28 cellular contexts compared by ENCODE assay signal in the genomic region with DNA sequence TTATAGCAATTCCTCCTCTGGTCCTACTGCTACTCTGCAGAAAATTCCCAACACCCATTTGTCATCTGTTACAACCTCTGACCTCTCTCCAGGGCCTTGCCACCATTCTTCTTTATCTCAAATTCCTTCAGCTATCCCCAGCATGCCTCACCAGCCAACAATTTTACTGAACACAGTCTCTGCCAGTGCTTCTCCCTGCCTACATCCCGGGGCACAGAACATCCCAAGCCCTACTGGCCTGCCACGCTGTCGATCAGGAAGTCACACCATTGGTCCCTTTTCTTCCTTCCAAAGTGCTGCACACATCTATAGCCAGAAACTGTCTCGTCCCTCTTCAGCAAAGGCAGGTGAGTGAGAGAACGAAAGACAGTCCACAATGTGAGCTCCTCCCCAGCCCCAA.
DNase-seq lines count a peak whose midpoint lies in the region; ATAC-seq and TF ChIP-seq lines count a peak whose summit lies in the region.
"Had no signal": no experiment of that assay in that cellular context is flagged by ENCODE, and none has a peak within 500 bp of the region (broad histone marks: within the 10 kb centered on the region; RNA-seq: fewer than 3 reads in every experiment).

No MANE protein-coding gene starts in this region.

- no peaks in the 10 kb centered on the region for H3K9me3 Mint-ChIP-seq in HFFc6
- peaks cover 6% of the 10 kb centered on the region for H3K9me3 Mint-ChIP-seq in activated naive CD8-positive, alpha-beta T cell treated with anti-CD3 and anti-CD28 coated beads, Interleukin-2, amount 50 U/mL, for 24 hours
- H3K9me3 Mint-ChIP-seq: activated naive CD8-positive, alpha-beta T cell treated with anti-CD3 and anti-CD28 coated beads for 36 hours; activated T-cell treated with anti-CD3 and anti-CD28 coated beads, Interleukin-2, amount 50 U/mL, for 24 hours; type B pancreatic cell had no signal

- H3K4me3 Mint-ChIP-seq in HFFc6, result no peak overlapping the region; the same call in 1 of the 2 replicates
- no peak overlapping the region for H3K4me3 Mint-ChIP-seq in activated naive CD8-positive, alpha-beta T cell treated with anti-CD3 and anti-CD28 coated beads, Interleukin-2, amount 50 U/mL, for 24 hours
- H3K4me3 Mint-ChIP-seq: activated naive CD8-positive, alpha-beta T cell treated with anti-CD3 and anti-CD28 coated beads for 36 hours; activated T-cell treated with anti-CD3 and anti-CD28 coated beads, Interleukin-2, amount 50 U/mL, for 24 hours; CD8-positive, alpha-beta memory T cell; type B pancreatic cell had no signal

- intact Hi-C loops in left ventricle myocardium inferior (cut with micrococcal nuclease), result no loop called here
- intact Hi-C loops in psoas muscle (cut with DNase I), result no loop called here

- DNase-seq in HFFc6 (no peak), amniotic epithelial cell (ENCODE audit: low read depth) (peak; percentile 39), left ventricle myocardium inferior (no peak), psoas muscle (no peak), SW 1271 (lab: John Stamatoyannopoulos, UW) (no peak), germinal center (ENCODE audit: low spot score) (no peak), T-helper 9 cell (no peak)
- no peak for DNase-seq in activated naive CD8-positive, alpha-beta T cell treated with anti-CD3 and anti-CD28 coated beads, Interleukin-2, amount 50 U/mL, for 24 hours
- DNase-seq: activated CD4-positive, alpha-beta T cell treated with anti-CD3 and anti-CD28 coated beads for 48 hours; activated gamma-delta T cell; activated naive CD8-positive, alpha-beta T cell treated with anti-CD3 and anti-CD28 coated beads for 36 hours; activated T-cell treated with anti-CD3 and anti-CD28 coated beads, Interleukin-2, amount 50 U/mL, for 24 hours; BE2C; CD8-positive, alpha-beta memory T cell; H7; Kasumi-1; mesendoderm; NCI-H1436; NCI-H446 treated with DMSO at 0.1 percent for 48 hours; NCI-H774; Peyer's patch; right lobe of liver; SIG-M5; stimulated activated CD4-positive, alpha-beta T cell treated with anti-CD3 and anti-CD28 coated beads, Interleukin-4, amount 100 ng/mL, for 24 hours; WERI-Rb-1 had no signal

- peaks cover 6% of the 10 kb centered on the region; the same call in 1 of the 2 replicates for H3K36me3 Mint-ChIP-seq in HFFc6 (ENCODE audit: low read depth)
- peaks cover 45% of the 10 kb centered on the region for H3K36me3 Mint-ChIP-seq in activated naive CD8-positive, alpha-beta T cell treated with anti-CD3 and anti-CD28 coated beads, Interleukin-2, amount 50 U/mL, for 24 hours (ENCODE audit: low read depth)

- TF ChIP-seq CTCF in HFFc6 (IDR thresholded peaks at IDR 0.05) (no peak), left ventricle myocardium inferior (IDR thresholded peaks at IDR 0.05; ENCODE audit: borderline replicate concordance) (no peak), psoas muscle (IDR thresholded peaks at IDR 0.05) (no peak)

- H3K4me1 Mint-ChIP-seq in HFFc6 (ENCODE audit: low read depth), result peaks cover 15% of the 10 kb centered on the region
- no peaks in the 10 kb centered on the region for H3K4me1 Mint-ChIP-seq in activated naive CD8-positive, alpha-beta T cell treated with anti-CD3 and anti-CD28 coated beads, Interleukin-2, amount 50 U/mL, for 24 hours
- H3K4me1 Mint-ChIP-seq: activated naive CD8-positive, alpha-beta T cell treated with anti-CD3 and anti-CD28 coated beads for 36 hours; CD8-positive, alpha-beta memory T cell had no signal

- H3K36me3 ChIP-seq in left ventricle myocardium inferior (peaks cover 29% of the 10 kb centered on the region), psoas muscle (ENCODE audit: insufficient read depth in 1 of 2, low read depth in 1 of 2) (peaks cover 0 to 8% of the 10 kb centered on the region in 2 donors)

- H3K27ac Mint-ChIP-seq in HFFc6, result peak overlapping the region; percentile 40
- no peak overlapping the region for H3K27ac Mint-ChIP-seq in activated naive CD8-positive, alpha-beta T cell treated with anti-CD3 and anti-CD28 coated beads, Interleukin-2, amount 50 U/mL, for 24 hours
- H3K27ac Mint-ChIP-seq: activated naive CD8-positive, alpha-beta T cell treated with anti-CD3 and anti-CD28 coated beads for 36 hours; activated T-cell treated with anti-CD3 and anti-CD28 coated beads, Interleukin-2, amount 50 U/mL, for 24 hours; type B pancreatic cell had no signal

- H3K27me3 Mint-ChIP-seq in HFFc6 (ENCODE audit: insufficient read depth), result no peaks in the 10 kb centered on the region; the same call in 1 of the 2 replicates
- no peaks in the 10 kb centered on the region for H3K27me3 Mint-ChIP-seq in activated naive CD8-positive, alpha-beta T cell treated with anti-CD3 and anti-CD28 coated beads, Interleukin-2, amount 50 U/mL, for 24 hours
- H3K27me3 Mint-ChIP-seq: activated naive CD8-positive, alpha-beta T cell treated with anti-CD3 and anti-CD28 coated beads for 36 hours; activated T-cell treated with anti-CD3 and anti-CD28 coated beads, Interleukin-2, amount 50 U/mL, for 24 hours; type B pancreatic cell had no signal

- peaks cover 5% of the 10 kb centered on the region for H3K9me3 ChIP-seq in left ventricle myocardium inferior (replicated peaks)
- H3K9me3 ChIP-seq in psoas muscle, result no peaks in the 10 kb centered on the region
- H3K9me3 ChIP-seq: BE2C, Peyer's patch, right lobe of liver had no signal

- WGBS in psoas muscle, 3 donors, result 54 to 76% (median 61%) methylated on average over 5 of the region's 5 CpGs

- H3K27me3 ChIP-seq in left ventricle myocardium inferior (ENCODE audit: low read depth), result no peaks in the 10 kb centered on the region
- H3K27me3 ChIP-seq in psoas muscle (ENCODE audit: insufficient read depth in 3 of 3, low read length in 2 of 3), result no peaks in the 10 kb centered on the region
- H3K27me3 ChIP-seq: BE2C, Peyer's patch, right lobe of liver had no signal

- H3K27ac ChIP-seq in left ventricle myocardium inferior (replicated peaks) (peak overlapping the region; percentile 44), psoas muscle (peak overlapping the region; percentile 58)
- H3K27ac ChIP-seq: Peyer's patch, right lobe of liver, WERI-Rb-1 had no signal

- H3K4me1 ChIP-seq in left ventricle myocardium inferior, result peaks cover 17% of the 10 kb centered on the region
- H3K4me1 ChIP-seq in psoas muscle, result peaks cover 16% of the 10 kb centered on the region
- H3K4me1 ChIP-seq: BE2C, Peyer's patch, right lobe of liver had no signal

- H3K4me3 ChIP-seq in left ventricle myocardium inferior (no peak overlapping the region), psoas muscle (no peak overlapping the region)
- H3K4me3 ChIP-seq: GM12878, Peyer's patch, right lobe of liver had no signal

- ATAC-seq in psoas muscle, result peak; percentile 27 to 67 (median 42)
- no peak for ATAC-seq in activated naive CD8-positive, alpha-beta T cell treated with anti-CD3 and anti-CD28 coated beads, Interleukin-2, amount 50 U/mL, for 24 hours
- ATAC-seq: GM12878, left lobe of liver, right lobe of liver had no signal
